In genomic region chr2:233402346-233402745, GRCh38 we compare ENCODE assay signal across 1 cellular context.
TF ChIP-seq lines count a peak whose summit lies in the region.

No MANE protein-coding gene starts in this region.

TF ChIP-seq in SK-N-SH, 30 proteins besides CTCF, POLR2A, EP300 and RAD21 (continued from another document):
- no peak for TF ChIP-seq USF1 (IDR thresholded peaks at IDR 0.05; ENCODE audit: borderline replicate concordance, low read depth)
- TF ChIP-seq RFX5 (IDR thresholded peaks at IDR 0.05; ENCODE audit: low read length), result no peak
TF ChIP-seq in SK-N-SH: peak in this region for 0.
